Comparison of ENCODE assay signal across 13 cellular contexts in the genomic region with DNA sequence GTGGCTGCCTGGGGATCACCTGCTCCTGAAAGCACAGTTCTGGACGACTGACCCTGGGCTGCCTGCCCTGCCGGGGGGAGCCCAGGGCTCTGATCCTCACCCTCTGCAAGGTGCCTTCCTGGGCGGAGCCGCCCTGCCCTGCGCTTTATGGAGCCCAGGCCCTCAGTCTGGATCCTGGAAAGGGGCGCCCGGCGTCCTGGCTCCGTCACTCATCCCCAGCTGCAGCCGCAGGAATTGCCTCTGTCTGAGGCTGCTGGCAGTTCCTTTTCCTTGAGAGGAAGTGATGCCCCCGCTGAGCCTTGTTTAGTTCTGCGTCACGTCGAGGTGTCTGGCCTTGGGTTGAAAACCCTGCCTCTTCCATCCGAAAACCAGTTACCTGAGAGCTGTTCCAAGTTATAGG. TPM values are rescaled to one million over a fixed set of nuclear protein-coding genes. Genes with fewer than 3 reads are reported as not detected.
DNase-seq lines count a peak whose midpoint lies in the region; ATAC-seq and TF ChIP-seq lines count a peak whose summit lies in the region.
"Had no signal": no experiment of that assay in that cellular context is flagged by ENCODE, and none has a peak within 500 bp of the region (broad histone marks: within the 10 kb centered on the region; RNA-seq: fewer than 3 reads in every experiment).

No MANE protein-coding gene starts in this region.

- H3K9me3 Mint-ChIP-seq in endodermal cell (no peaks in the 10 kb centered on the region), osteocyte (ENCODE audit: unreplicated experiment) (no peaks in the 10 kb centered on the region)
- H3K9me3 Mint-ChIP-seq: activated naive CD8-positive, alpha-beta T cell treated with anti-CD3 and anti-CD28 coated beads, Interleukin-2, amount 50 U/mL, for 24 hours had no signal

- DNase-seq in Right ventricle myocardium inferior (ENCODE audit: missing footprints) (peak; percentile 56), left ventricle myocardium superior (no peak), endodermal cell (peak; percentile 65), osteocyte (ENCODE audit: extremely low spot score, unreplicated experiment) (no peak), vagina (ENCODE audit: extremely low spot score in 2 of 2) (no peak), NCI-H1694 (lab: John Stamatoyannopoulos, UW) (no peak), BE2C (no peak), NCI-H69 (lab: John Stamatoyannopoulos, UW) (no peak)
- DNase-seq: activated naive CD8-positive, alpha-beta T cell treated with anti-CD3 and anti-CD28 coated beads, Interleukin-2, amount 50 U/mL, for 24 hours; GOT3; NCI-H1105 treated with DMSO at 0.1 percent for 48 hours; NCI-H524 had no signal

- TF ChIP-seq POLR2A in vagina (IDR thresholded peaks at IDR 0.05), result no peak

- H3K9me3 ChIP-seq in endodermal cell (ENCODE audit: control insufficient read depth, low read length) (no peaks in the 10 kb centered on the region), vagina (no peaks in the 10 kb centered on the region), BE2C (no peaks in the 10 kb centered on the region)

- H3K4me3 Mint-ChIP-seq in endodermal cell, result no peak overlapping the region
- no peak overlapping the region for H3K4me3 Mint-ChIP-seq in osteocyte (ENCODE audit: unreplicated experiment)
- H3K4me3 Mint-ChIP-seq: activated naive CD8-positive, alpha-beta T cell treated with anti-CD3 and anti-CD28 coated beads, Interleukin-2, amount 50 U/mL, for 24 hours had no signal

- H3K27ac ChIP-seq in endodermal cell (ENCODE audit: low read depth, low read length), result peak overlapping the region; percentile 49
- H3K27ac ChIP-seq in vagina, result peak overlapping the region; percentile 99
- H3K27ac ChIP-seq: parathyroid adenoma had no signal

- no peaks in the 10 kb centered on the region for H3K27me3 Mint-ChIP-seq in endodermal cell (ENCODE audit: insufficient read depth)
- no peaks in the 10 kb centered on the region for H3K27me3 Mint-ChIP-seq in osteocyte (ENCODE audit: unreplicated experiment)
- H3K27me3 Mint-ChIP-seq: activated naive CD8-positive, alpha-beta T cell treated with anti-CD3 and anti-CD28 coated beads, Interleukin-2, amount 50 U/mL, for 24 hours had no signal

- H3K4me3 ChIP-seq in endodermal cell (ENCODE audit: low read length), result no peak overlapping the region
- no peak overlapping the region for H3K4me3 ChIP-seq in vagina
- no peak overlapping the region for H3K4me3 ChIP-seq in BE2C (ENCODE audit: low read depth, low read length)

- ATAC-seq in Right ventricle myocardium inferior, result no peak
- no peak for ATAC-seq in left ventricle myocardium superior
- ATAC-seq: activated naive CD8-positive, alpha-beta T cell treated with anti-CD3 and anti-CD28 coated beads, Interleukin-2, amount 50 U/mL, for 24 hours had no signal

- no peak overlapping the region for H3K27ac Mint-ChIP-seq in endodermal cell
- peak overlapping the region; percentile 34 for H3K27ac Mint-ChIP-seq in osteocyte (ENCODE audit: unreplicated experiment)
- H3K27ac Mint-ChIP-seq: activated naive CD8-positive, alpha-beta T cell treated with anti-CD3 and anti-CD28 coated beads, Interleukin-2, amount 50 U/mL, for 24 hours had no signal

- no peaks in the 10 kb centered on the region for H3K27me3 ChIP-seq in endodermal cell (ENCODE audit: control insufficient read depth, insufficient read depth, low read length, poor library complexity, severe bottlenecking)
- H3K27me3 ChIP-seq in vagina, result no peaks in the 10 kb centered on the region
- peaks cover 88% of the 10 kb centered on the region for H3K27me3 ChIP-seq in BE2C

- H3K4me1 ChIP-seq in endodermal cell (ENCODE audit: control insufficient read depth, insufficient read depth, low read length) (peaks cover 11% of the 10 kb centered on the region), vagina (peaks cover 72% of the 10 kb centered on the region), BE2C (peaks cover 24% of the 10 kb centered on the region)

- no peak for TF ChIP-seq CTCF in endodermal cell (conservative IDR thresholded peaks at IDR 0.05)
- no peak for TF ChIP-seq CTCF in osteocyte (IDR thresholded peaks at IDR 0.05)
- no peak for TF ChIP-seq CTCF in vagina (IDR thresholded peaks at IDR 0.05)
- TF ChIP-seq CTCF in BE2C (IDR thresholded peaks at IDR 0.05; ENCODE audit: low read depth, low read length), result no peak

- H3K36me3 ChIP-seq in endodermal cell (ENCODE audit: control insufficient read depth, insufficient read depth, low read length) (no peaks in the 10 kb centered on the region), vagina (peaks cover 0 to 19% of the 10 kb centered on the region in 2 donors), BE2C (no peaks in the 10 kb centered on the region)

- H3K36me3 Mint-ChIP-seq in endodermal cell (ENCODE audit: low read depth) (no peaks in the 10 kb centered on the region), osteocyte (ENCODE audit: unreplicated experiment) (peaks cover 3% of the 10 kb centered on the region)

- no peak overlapping the region for H3K9ac ChIP-seq in endodermal cell (ENCODE audit: extremely low read depth, low read length, poor library complexity, severe bottlenecking)
- H3K9ac ChIP-seq: parathyroid adenoma had no signal

- H3K4me1 Mint-ChIP-seq in endodermal cell, result peaks cover 21% of the 10 kb centered on the region
- peaks cover 59% of the 10 kb centered on the region for H3K4me1 Mint-ChIP-seq in osteocyte (ENCODE audit: unreplicated experiment)

- intact Hi-C loops in Right ventricle myocardium inferior (cut with DNase I), result loop anchor here (2.0 kb wide), 1 partner anchor 23 kb away; no protein-coding TSS in a partner anchor
- intact Hi-C loops in left ventricle myocardium superior (cut with micrococcal nuclease), result no loop called here
- intact Hi-C loops in vagina (cut with DNase I), result no loop called here

- WGBS in endodermal cell (ENCODE audit: insufficient coverage in 1 of 2, insufficient read length in 1 of 2), 2 experiments, result 84 to 91% methylated on average over 15 of the region's 15 CpGs

RNA-seq across cellular contexts. Expression of gene MAFK, which starts 5.2 kb away (rescaled TPM):
- total RNA-seq in Right ventricle myocardium inferior (50.8 TPM), left ventricle myocardium superior (47.2 TPM), endodermal cell (10 to 100 TPM in 1 of 2 donors, 1 to 10 TPM in 1; 7.7 to 10.7 TPM), osteocyte (19.9 and 23.0 TPM in 2 replicates), vagina (30.0 TPM)
- polyA plus RNA-seq in endodermal cell (2013, experiment 1 of 2), result 5.6 TPM
- polyA plus RNA-seq in endodermal cell (2013, experiment 2 of 2), result 5.2 TPM
- polyA plus RNA-seq in BE2C (2012; ENCODE audit: insufficient read depth, insufficient read length, low read depth), result 1.6 TPM

RNA-seq across cellular contexts. Expression of gene TMEM184A, which starts 20.3 kb away (rescaled TPM):
- 0.32 TPM for total RNA-seq in Right ventricle myocardium inferior
- 0.22 TPM for total RNA-seq in left ventricle myocardium superior
- 1 to 10 TPM; 4.6 to 5.1 TPM for total RNA-seq in endodermal cell
- polyA plus RNA-seq in endodermal cell (2013, experiment 1 of 2), result 0.43 TPM
- 1.1 TPM for polyA plus RNA-seq in endodermal cell (2013, experiment 2 of 2)
- 0.27 and 0.29 TPM in 2 replicates for total RNA-seq in osteocyte
- 129 TPM for total RNA-seq in vagina
- 0.59 TPM for polyA plus RNA-seq in BE2C (2012; ENCODE audit: insufficient read depth, insufficient read length, low read depth)

RNA-seq across cellular contexts. Expression of gene INTS1, which starts 31.5 kb away (rescaled TPM):
- total RNA-seq in Right ventricle myocardium inferior, result 25.8 TPM
- 32.0 TPM for total RNA-seq in left ventricle myocardium superior
- 100 to 1,000 TPM; 145 to 178 TPM for total RNA-seq in endodermal cell
- polyA plus RNA-seq in endodermal cell (2013, experiment 1 of 2), result 71.2 TPM
- 59.7 TPM for polyA plus RNA-seq in endodermal cell (2013, experiment 2 of 2)
- 111 and 121 TPM in 2 replicates for total RNA-seq in osteocyte
- total RNA-seq in vagina, result 67.3 TPM
- 280 TPM for polyA plus RNA-seq in BE2C (2012; ENCODE audit: insufficient read depth, insufficient read length, low read depth)

RNA-seq across cellular contexts. Expression of gene PSMG3, which starts 34.1 kb away (rescaled TPM):
- total RNA-seq in Right ventricle myocardium inferior, result 13.3 TPM
- total RNA-seq in left ventricle myocardium superior, result 11.8 TPM
- 10 to 100 TPM; 30.1 to 44.3 TPM for total RNA-seq in endodermal cell
- polyA plus RNA-seq in endodermal cell (2013, experiment 1 of 2), result 30.0 TPM
- 30.2 TPM for polyA plus RNA-seq in endodermal cell (2013, experiment 2 of 2)
- 25.6 and 28.9 TPM in 2 replicates for total RNA-seq in osteocyte
- total RNA-seq in vagina, result 49.6 TPM
- 179 TPM for polyA plus RNA-seq in BE2C (2012; ENCODE audit: insufficient read depth, insufficient read length, low read depth)

Comparison
In these comparisons a context has a peak if more than half of its experiments do, and no peak if none do; other contexts are left out.
1. DNase-seq: peak in Right ventricle myocardium inferior (single experiment) and endodermal cell (single experiment); none in left ventricle myocardium superior (single experiment), osteocyte (single experiment), vagina (0 of 2), NCI-H1694 (single experiment), BE2C (single experiment) and NCI-H69 (single experiment).
2. RNA of gene TMEM184A, which starts 20.3 kb away (total RNA-seq): 129 TPM in vagina (single experiment); 4.6 to 5.1 TPM in endodermal cell, 0.32 TPM in Right ventricle myocardium inferior (single experiment), 0.27 to 0.29 TPM in osteocyte and 0.22 TPM in left ventricle myocardium superior (single experiment); every median in the first group is over 10 times any median in the second.